In the genomic region with DNA sequence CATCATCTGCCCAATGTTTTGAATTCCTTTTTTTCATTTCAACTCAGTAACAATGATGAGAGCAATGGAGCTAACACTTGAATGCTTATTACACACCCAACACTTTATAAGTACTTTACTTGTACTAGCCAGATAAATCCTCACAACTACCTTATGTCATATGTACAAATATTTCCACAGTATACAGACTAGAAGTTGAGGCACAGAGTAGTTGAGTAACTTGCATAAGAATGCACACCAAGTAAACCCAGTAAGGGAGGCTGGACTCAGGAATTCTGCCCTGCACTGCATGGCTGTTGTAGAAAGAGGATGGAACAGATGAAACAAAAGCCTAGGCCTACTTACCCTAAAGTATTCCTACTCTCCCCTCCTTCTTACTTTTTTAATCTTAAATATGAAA, we compare ENCODE assay signal across 1 cellular context.
TF ChIP-seq lines count a peak whose summit lies in the region.

No MANE protein-coding gene starts in this region.

TF ChIP-seq in WTC11, 78 proteins besides CTCF, POLR2A, EP300 and RAD21 (continued from another document):
- TF ChIP-seq STAT6 (CRISPR knock-in tag; conservative IDR thresholded peaks at IDR 0.05; ENCODE audit: low read depth) (no peak), FOXP4 (CRISPR knock-in tag; IDR thresholded peaks at IDR 0.05) (no peak), OVOL2 (CRISPR knock-in tag; IDR thresholded peaks at IDR 0.05; ENCODE audit: borderline replicate concordance) (no peak), ATF1 (CRISPR knock-in tag; IDR thresholded peaks at IDR 0.05) (no peak), E2F4 (CRISPR knock-in tag; IDR thresholded peaks at IDR 0.05; ENCODE audit: borderline replicate concordance, low read depth) (no peak), ZNF512 (CRISPR knock-in tag; IDR thresholded peaks at IDR 0.05; ENCODE audit: borderline replicate concordance) (no peak), NR1H2 (CRISPR knock-in tag; IDR thresholded peaks at IDR 0.05) (no peak), ATF6 (CRISPR knock-in tag; IDR thresholded peaks at IDR 0.05) (no peak), RELA (CRISPR knock-in tag; IDR thresholded peaks at IDR 0.05; ENCODE audit: borderline replicate concordance) (no peak), ZBTB21 (CRISPR knock-in tag; IDR thresholded peaks at IDR 0.05; ENCODE audit: borderline replicate concordance) (no peak), ZNF232 (CRISPR knock-in tag; IDR thresholded peaks at IDR 0.05) (no peak), ZNF532 (CRISPR knock-in tag; IDR thresholded peaks at IDR 0.05; ENCODE audit: borderline replicate concordance) (no peak), ZNF263 (CRISPR knock-in tag; IDR thresholded peaks at IDR 0.05; ENCODE audit: low read depth) (no peak), NR2C2 (CRISPR knock-in tag; IDR thresholded peaks at IDR 0.05) (no peak)
- TF ChIP-seq, protein P1, sequence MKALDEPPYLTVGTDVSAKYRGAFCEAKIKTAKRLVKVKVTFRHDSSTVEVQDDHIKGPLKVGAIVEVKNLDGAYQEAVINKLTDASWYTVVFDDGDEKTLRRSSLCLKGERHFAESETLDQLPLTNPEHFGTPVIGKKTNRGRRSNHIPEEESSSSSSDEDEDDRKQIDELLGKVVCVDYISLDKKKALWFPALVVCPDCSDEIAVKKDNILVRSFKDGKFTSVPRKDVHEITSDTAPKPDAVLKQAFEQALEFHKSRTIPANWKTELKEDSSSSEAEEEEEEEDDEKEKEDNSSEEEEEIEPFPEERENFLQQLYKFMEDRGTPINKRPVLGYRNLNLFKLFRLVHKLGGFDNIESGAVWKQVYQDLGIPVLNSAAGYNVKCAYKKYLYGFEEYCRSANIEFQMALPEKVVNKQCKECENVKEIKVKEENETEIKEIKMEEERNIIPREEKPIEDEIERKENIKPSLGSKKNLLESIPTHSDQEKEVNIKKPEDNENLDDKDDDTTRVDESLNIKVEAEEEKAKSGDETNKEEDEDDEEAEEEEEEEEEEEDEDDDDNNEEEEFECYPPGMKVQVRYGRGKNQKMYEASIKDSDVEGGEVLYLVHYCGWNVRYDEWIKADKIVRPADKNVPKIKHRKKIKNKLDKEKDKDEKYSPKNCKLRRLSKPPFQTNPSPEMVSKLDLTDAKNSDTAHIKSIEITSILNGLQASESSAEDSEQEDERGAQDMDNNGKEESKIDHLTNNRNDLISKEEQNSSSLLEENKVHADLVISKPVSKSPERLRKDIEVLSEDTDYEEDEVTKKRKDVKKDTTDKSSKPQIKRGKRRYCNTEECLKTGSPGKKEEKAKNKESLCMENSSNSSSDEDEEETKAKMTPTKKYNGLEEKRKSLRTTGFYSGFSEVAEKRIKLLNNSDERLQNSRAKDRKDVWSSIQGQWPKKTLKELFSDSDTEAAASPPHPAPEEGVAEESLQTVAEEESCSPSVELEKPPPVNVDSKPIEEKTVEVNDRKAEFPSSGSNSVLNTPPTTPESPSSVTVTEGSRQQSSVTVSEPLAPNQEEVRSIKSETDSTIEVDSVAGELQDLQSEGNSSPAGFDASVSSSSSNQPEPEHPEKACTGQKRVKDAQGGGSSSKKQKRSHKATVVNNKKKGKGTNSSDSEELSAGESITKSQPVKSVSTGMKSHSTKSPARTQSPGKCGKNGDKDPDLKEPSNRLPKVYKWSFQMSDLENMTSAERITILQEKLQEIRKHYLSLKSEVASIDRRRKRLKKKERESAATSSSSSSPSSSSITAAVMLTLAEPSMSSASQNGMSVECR (CRISPR knock-in tag; IDR thresholded peaks at IDR 0.05; ENCODE audit: borderline replicate concordance) = no peak
- TF ChIP-seq, protein P2, sequence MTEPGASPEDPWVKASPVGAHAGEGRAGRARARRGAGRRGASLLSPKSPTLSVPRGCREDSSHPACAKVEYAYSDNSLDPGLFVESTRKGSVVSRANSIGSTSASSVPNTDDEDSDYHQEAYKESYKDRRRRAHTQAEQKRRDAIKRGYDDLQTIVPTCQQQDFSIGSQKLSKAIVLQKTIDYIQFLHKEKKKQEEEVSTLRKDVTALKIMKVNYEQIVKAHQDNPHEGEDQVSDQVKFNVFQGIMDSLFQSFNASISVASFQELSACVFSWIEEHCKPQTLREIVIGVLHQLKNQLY (CRISPR knock-in tag; IDR thresholded peaks at IDR 0.05) = no peak
